18 cellular contexts compared by ENCODE assay signal in the genomic region with DNA sequence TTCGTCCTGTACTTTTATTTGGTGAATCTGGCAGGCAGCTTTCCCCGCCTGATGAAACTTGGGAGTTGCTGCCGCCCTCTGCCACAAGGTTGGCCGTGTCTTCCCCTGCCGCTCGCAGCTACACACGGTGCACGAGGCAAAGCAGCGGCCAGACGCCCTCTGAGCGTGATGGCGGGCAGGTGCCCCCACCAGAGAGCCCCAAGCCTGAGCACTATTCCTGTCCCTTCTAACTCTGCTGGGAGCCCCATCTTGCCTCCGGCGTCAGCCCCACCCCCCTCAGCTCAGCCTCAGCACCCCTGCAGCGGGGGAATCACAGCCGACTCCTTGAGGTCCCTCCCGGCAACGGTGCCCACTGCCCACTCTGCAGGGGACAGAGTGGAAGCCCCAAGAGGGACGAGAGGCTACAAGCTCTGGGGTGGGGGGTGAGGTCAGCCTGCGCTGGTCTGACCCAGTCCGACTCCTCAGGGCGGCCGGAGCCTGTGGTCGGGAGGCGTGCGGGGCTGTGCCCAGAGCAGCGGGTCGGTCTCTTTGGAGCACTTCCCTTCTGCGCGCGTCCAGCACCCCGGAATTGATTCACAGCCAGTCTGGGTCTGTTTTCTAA. TPM values are rescaled to one million over a fixed set of nuclear protein-coding genes. Genes with fewer than 3 reads are reported as not detected.
DNase-seq lines count a peak whose midpoint lies in the region; ATAC-seq and TF ChIP-seq lines count a peak whose summit lies in the region.
"Had no signal": no experiment of that assay in that cellular context is flagged by ENCODE, and none has a peak within 500 bp of the region (broad histone marks: within the 10 kb centered on the region; RNA-seq: fewer than 3 reads in every experiment).

No MANE protein-coding gene starts in this region.

- intact Hi-C loops in activated CD8-positive, alpha-beta T cell treated with anti-CD3 and anti-CD28 coated beads for 36 hours (cut with micrococcal nuclease) = no loop called here

- no peak for TF ChIP-seq CTCF in activated CD8-positive, alpha-beta T cell treated with anti-CD3 and anti-CD28 coated beads for 36 hours (IDR thresholded peaks at IDR 0.05)
- no peak for TF ChIP-seq CTCF in astrocyte of the spinal cord (IDR thresholded peaks at IDR 0.05; ENCODE audit: low read depth, low read length)

- peaks cover 13 to 53% (median 40%) of the 10 kb centered on the region in 5 donors for H3K27me3 ChIP-seq in subcutaneous abdominal adipose tissue (ENCODE audit: control insufficient read depth in 5 of 5, insufficient read depth in 4 of 5, low read length in 5 of 5)
- H3K27me3 ChIP-seq: Peyer's patch had no signal

- peak overlapping the region in 2 of 5 donors; percentile 11 to 40 for H3K9ac ChIP-seq in subcutaneous abdominal adipose tissue (ENCODE audit: low read length in 5 of 5)

- H3K4me1 Mint-ChIP-seq in activated CD8-positive, alpha-beta T cell treated with anti-CD3 and anti-CD28 coated beads, Interleukin-2, amount 10 ng/mL, durations not matched to agents 7 days and 5 days (ENCODE audit: low read depth) = no peaks in the 10 kb centered on the region
- H3K4me1 Mint-ChIP-seq in activated CD8-positive, alpha-beta T cell treated with anti-CD3 and anti-CD28 coated beads for 36 hours (ENCODE audit: low read depth) = peaks cover 3% of the 10 kb centered on the region

- H3K27ac ChIP-seq in subcutaneous abdominal adipose tissue (ENCODE audit: low read depth, low read length) = no peak overlapping the region
- H3K27ac ChIP-seq: cardiac muscle cell, Peyer's patch, sigmoid colon had no signal

- H3K4me3 Mint-ChIP-seq in activated CD8-positive, alpha-beta T cell treated with anti-CD3 and anti-CD28 coated beads, Interleukin-2, amount 10 ng/mL, durations not matched to agents 7 days and 5 days = no peak overlapping the region
- no peak overlapping the region for H3K4me3 Mint-ChIP-seq in activated CD8-positive, alpha-beta T cell treated with anti-CD3 and anti-CD28 coated beads for 36 hours
- H3K4me3 Mint-ChIP-seq: CD4-positive, alpha-beta memory T cell; type B pancreatic cell had no signal

- H3K9me3 Mint-ChIP-seq in activated CD8-positive, alpha-beta T cell treated with anti-CD3 and anti-CD28 coated beads, Interleukin-2, amount 10 ng/mL, durations not matched to agents 7 days and 5 days (ENCODE audit: insufficient read depth) = no peaks in the 10 kb centered on the region
- no peaks in the 10 kb centered on the region for H3K9me3 Mint-ChIP-seq in activated CD8-positive, alpha-beta T cell treated with anti-CD3 and anti-CD28 coated beads for 36 hours
- H3K9me3 Mint-ChIP-seq: activated naive CD4-positive, alpha-beta T cell treated with anti-CD3 and anti-CD28 coated beads, Interleukin-2, amount 50 U/mL, for 72 hours; type B pancreatic cell had no signal

- peaks cover 3 to 22% (median 16%) of the 10 kb centered on the region in 5 donors for H3K4me1 ChIP-seq in subcutaneous abdominal adipose tissue (ENCODE audit: control insufficient read depth in 5 of 5, insufficient read depth in 5 of 5, low read length in 5 of 5)
- H3K4me1 ChIP-seq: Peyer's patch had no signal

- H3K4me3 ChIP-seq in astrocyte of the spinal cord (ENCODE audit: low read depth, low read length) (no peak overlapping the region), subcutaneous abdominal adipose tissue (ENCODE audit: low read depth in 1 of 5, low read length in 5 of 5) (peak overlapping the region in 4 of 5 donors; percentile 21 to 47 (median 30))
- H3K4me3 ChIP-seq: cardiac muscle cell had no signal

- peaks cover 28% of the 10 kb centered on the region for H3K27me3 Mint-ChIP-seq in activated CD8-positive, alpha-beta T cell treated with anti-CD3 and anti-CD28 coated beads, Interleukin-2, amount 10 ng/mL, durations not matched to agents 7 days and 5 days (ENCODE audit: low read depth)
- H3K27me3 Mint-ChIP-seq in activated CD8-positive, alpha-beta T cell treated with anti-CD3 and anti-CD28 coated beads for 36 hours = peaks cover 40% of the 10 kb centered on the region
- H3K27me3 Mint-ChIP-seq: type B pancreatic cell had no signal

- H3K27ac Mint-ChIP-seq in activated CD8-positive, alpha-beta T cell treated with anti-CD3 and anti-CD28 coated beads, Interleukin-2, amount 10 ng/mL, durations not matched to agents 7 days and 5 days = no peak overlapping the region
- H3K27ac Mint-ChIP-seq in activated CD8-positive, alpha-beta T cell treated with anti-CD3 and anti-CD28 coated beads for 36 hours = no peak overlapping the region
- H3K27ac Mint-ChIP-seq: activated naive CD4-positive, alpha-beta T cell treated with anti-CD3 and anti-CD28 coated beads, Interleukin-2, amount 50 U/mL, for 72 hours; CD4-positive, alpha-beta memory T cell; type B pancreatic cell had no signal

- H3K9me3 ChIP-seq in subcutaneous abdominal adipose tissue (ENCODE audit: control insufficient read depth in 5 of 5, low read length in 5 of 5) = no peaks in the 10 kb centered on the region
- H3K9me3 ChIP-seq: Peyer's patch, sigmoid colon had no signal

- H3K36me3 Mint-ChIP-seq in activated CD8-positive, alpha-beta T cell treated with anti-CD3 and anti-CD28 coated beads, Interleukin-2, amount 10 ng/mL, durations not matched to agents 7 days and 5 days (ENCODE audit: low read depth) = no peaks in the 10 kb centered on the region
- no peaks in the 10 kb centered on the region for H3K36me3 Mint-ChIP-seq in activated CD8-positive, alpha-beta T cell treated with anti-CD3 and anti-CD28 coated beads for 36 hours (ENCODE audit: low read depth)
- H3K36me3 Mint-ChIP-seq: activated naive CD4-positive, alpha-beta T cell treated with anti-CD3 and anti-CD28 coated beads, Interleukin-2, amount 50 U/mL, for 72 hours; CD4-positive, alpha-beta memory T cell; type B pancreatic cell had no signal

- in situ Hi-C loops in astrocyte of the spinal cord (cut with HindIII; ENCODE audit: low sequenced_read_pairs) = no loop called here

- POLR2A ChIA-PET in activated CD8-positive, alpha-beta T cell treated with anti-CD3 and anti-CD28 coated beads, Interleukin-2, amount 10 ng/mL, durations not matched to agents 7 days and 5 days (lab: Charles Lee) = interaction anchor here (0.6 kb wide), 1 partner anchor 59 kb away, joined by 3 read pairs; no protein-coding TSS in a partner anchor
- POLR2A ChIA-PET in activated CD8-positive, alpha-beta T cell treated with anti-CD3 and anti-CD28 coated beads for 36 hours (lab: Charles Lee) = no interaction called here

- CTCF ChIA-PET in activated CD8-positive, alpha-beta T cell treated with anti-CD3 and anti-CD28 coated beads, Interleukin-2, amount 10 ng/mL, durations not matched to agents 7 days and 5 days (lab: Charles Lee) = no interaction called here
- CTCF ChIA-PET in activated CD8-positive, alpha-beta T cell treated with anti-CD3 and anti-CD28 coated beads for 36 hours (lab: Charles Lee) = no interaction called here

- DNase-seq in activated CD8-positive, alpha-beta T cell treated with anti-CD3 and anti-CD28 coated beads, Interleukin-2, amount 10 ng/mL, durations not matched to agents 7 days and 5 days = no peak
- no peak for DNase-seq in activated CD8-positive, alpha-beta T cell treated with anti-CD3 and anti-CD28 coated beads for 36 hours
- DNase-seq in astrocyte of the spinal cord (ENCODE audit: low read depth, low spot score) = peak; percentile 2
- DNase-seq in left lobe of liver (ENCODE audit: low spot score) = no peak
- DNase-seq in NAMALWA (ENCODE audit: low spot score) = no peak
- DNase-seq in COR-L47 (lab: John Stamatoyannopoulos, UW) = no peak
- DNase-seq: activated CD4-positive, CD25-positive, alpha-beta regulatory T cell; CD4-positive, alpha-beta memory T cell; effector CD4-positive, alpha-beta T cell; NCI-H187; NCI-H526; Peyer's patch; sigmoid colon had no signal

- ATAC-seq in activated CD8-positive, alpha-beta T cell treated with anti-CD3 and anti-CD28 coated beads, Interleukin-2, amount 10 ng/mL, durations not matched to agents 7 days and 5 days = peak; percentile 33
- ATAC-seq in activated CD8-positive, alpha-beta T cell treated with anti-CD3 and anti-CD28 coated beads for 36 hours = no peak
- ATAC-seq in left lobe of liver (peak; percentile 13), GM18520 (IDR thresholded peaks at IDR 0.05; ENCODE audit: unreplicated experiment) (no peak)
- ATAC-seq: activated naive CD4-positive, alpha-beta T cell treated with anti-CD3 and anti-CD28 coated beads, Interleukin-2, amount 50 U/mL, for 72 hours had no signal

- no peaks in the 10 kb centered on the region for H3K36me3 ChIP-seq in subcutaneous abdominal adipose tissue (ENCODE audit: control insufficient read depth in 5 of 5, insufficient read depth in 5 of 5, low read length in 5 of 5)
- H3K36me3 ChIP-seq: cardiac muscle cell, Peyer's patch, sigmoid colon had no signal

RNA-seq across cellular contexts. Expression of gene RIPK4, which starts 41.3 kb away (rescaled TPM):
- total RNA-seq in activated CD8-positive, alpha-beta T cell treated with anti-CD3 and anti-CD28 coated beads, Interleukin-2, amount 10 ng/mL, durations not matched to agents 7 days and 5 days = not detected
- under 1 TPM; 0.65 to 0.76 TPM for total RNA-seq in activated CD8-positive, alpha-beta T cell treated with anti-CD3 and anti-CD28 coated beads for 36 hours
- 8.2 TPM for total RNA-seq in left lobe of liver

Comparison
In these comparisons a context has a peak if more than half of its experiments do, and no peak if none do; other contexts are left out.
1. ATAC-seq: peak in activated CD8-positive, alpha-beta T cell treated with anti-CD3 and anti-CD28 coated beads, Interleukin-2, amount 10 ng/mL, durations not matched to agents 7 days and 5 days (single experiment) and left lobe of liver (single experiment); none in activated CD8-positive, alpha-beta T cell treated with anti-CD3 and anti-CD28 coated beads for 36 hours (single experiment) and GM18520 (single experiment).